Comparison of ENCODE assay signal across 3 cellular contexts in genomic region chr6:149379977-149380376, GRCh38.
TF ChIP-seq lines count a peak whose summit lies in the region.

No MANE protein-coding gene starts in this region.

TF ChIP-seq in GM23338, 12 proteins besides CTCF, POLR2A, EP300 and RAD21:
- peak; percentile 61 for TF ChIP-seq EZH2phosphoT487 (IDR thresholded peaks at IDR 0.05; ENCODE audit: unreplicated experiment)
- no peak for TF ChIP-seq ZNF114 (CRISPR knock-in tag; IDR thresholded peaks at IDR 0.05)
TF ChIP-seq in GM23338: peak in this region for 1.

TF ChIP-seq in WTC11, 78 proteins besides CTCF, POLR2A, EP300 and RAD21:
- TF ChIP-seq ZNF121 (CRISPR knock-in tag; IDR thresholded peaks at IDR 0.05) (peak; percentile 61), ATF1 (CRISPR knock-in tag; IDR thresholded peaks at IDR 0.05) (no peak)

TF ChIP-seq in K562, 482 proteins besides CTCF, POLR2A, EP300 and RAD21:
- TF ChIP-seq CREB1 (IDR thresholded peaks at IDR 0.05): no peak
- no peak for TF ChIP-seq CREB1 (CRISPR knock-in tag; IDR thresholded peaks at IDR 0.05)
- TF ChIP-seq ZNF121 (CRISPR knock-in tag; conservative IDR thresholded peaks at IDR 0.05): peak; percentile 71
- no peak for TF ChIP-seq PKNOX1 (IDR thresholded peaks at IDR 0.05)
- TF ChIP-seq, protein P1, sequence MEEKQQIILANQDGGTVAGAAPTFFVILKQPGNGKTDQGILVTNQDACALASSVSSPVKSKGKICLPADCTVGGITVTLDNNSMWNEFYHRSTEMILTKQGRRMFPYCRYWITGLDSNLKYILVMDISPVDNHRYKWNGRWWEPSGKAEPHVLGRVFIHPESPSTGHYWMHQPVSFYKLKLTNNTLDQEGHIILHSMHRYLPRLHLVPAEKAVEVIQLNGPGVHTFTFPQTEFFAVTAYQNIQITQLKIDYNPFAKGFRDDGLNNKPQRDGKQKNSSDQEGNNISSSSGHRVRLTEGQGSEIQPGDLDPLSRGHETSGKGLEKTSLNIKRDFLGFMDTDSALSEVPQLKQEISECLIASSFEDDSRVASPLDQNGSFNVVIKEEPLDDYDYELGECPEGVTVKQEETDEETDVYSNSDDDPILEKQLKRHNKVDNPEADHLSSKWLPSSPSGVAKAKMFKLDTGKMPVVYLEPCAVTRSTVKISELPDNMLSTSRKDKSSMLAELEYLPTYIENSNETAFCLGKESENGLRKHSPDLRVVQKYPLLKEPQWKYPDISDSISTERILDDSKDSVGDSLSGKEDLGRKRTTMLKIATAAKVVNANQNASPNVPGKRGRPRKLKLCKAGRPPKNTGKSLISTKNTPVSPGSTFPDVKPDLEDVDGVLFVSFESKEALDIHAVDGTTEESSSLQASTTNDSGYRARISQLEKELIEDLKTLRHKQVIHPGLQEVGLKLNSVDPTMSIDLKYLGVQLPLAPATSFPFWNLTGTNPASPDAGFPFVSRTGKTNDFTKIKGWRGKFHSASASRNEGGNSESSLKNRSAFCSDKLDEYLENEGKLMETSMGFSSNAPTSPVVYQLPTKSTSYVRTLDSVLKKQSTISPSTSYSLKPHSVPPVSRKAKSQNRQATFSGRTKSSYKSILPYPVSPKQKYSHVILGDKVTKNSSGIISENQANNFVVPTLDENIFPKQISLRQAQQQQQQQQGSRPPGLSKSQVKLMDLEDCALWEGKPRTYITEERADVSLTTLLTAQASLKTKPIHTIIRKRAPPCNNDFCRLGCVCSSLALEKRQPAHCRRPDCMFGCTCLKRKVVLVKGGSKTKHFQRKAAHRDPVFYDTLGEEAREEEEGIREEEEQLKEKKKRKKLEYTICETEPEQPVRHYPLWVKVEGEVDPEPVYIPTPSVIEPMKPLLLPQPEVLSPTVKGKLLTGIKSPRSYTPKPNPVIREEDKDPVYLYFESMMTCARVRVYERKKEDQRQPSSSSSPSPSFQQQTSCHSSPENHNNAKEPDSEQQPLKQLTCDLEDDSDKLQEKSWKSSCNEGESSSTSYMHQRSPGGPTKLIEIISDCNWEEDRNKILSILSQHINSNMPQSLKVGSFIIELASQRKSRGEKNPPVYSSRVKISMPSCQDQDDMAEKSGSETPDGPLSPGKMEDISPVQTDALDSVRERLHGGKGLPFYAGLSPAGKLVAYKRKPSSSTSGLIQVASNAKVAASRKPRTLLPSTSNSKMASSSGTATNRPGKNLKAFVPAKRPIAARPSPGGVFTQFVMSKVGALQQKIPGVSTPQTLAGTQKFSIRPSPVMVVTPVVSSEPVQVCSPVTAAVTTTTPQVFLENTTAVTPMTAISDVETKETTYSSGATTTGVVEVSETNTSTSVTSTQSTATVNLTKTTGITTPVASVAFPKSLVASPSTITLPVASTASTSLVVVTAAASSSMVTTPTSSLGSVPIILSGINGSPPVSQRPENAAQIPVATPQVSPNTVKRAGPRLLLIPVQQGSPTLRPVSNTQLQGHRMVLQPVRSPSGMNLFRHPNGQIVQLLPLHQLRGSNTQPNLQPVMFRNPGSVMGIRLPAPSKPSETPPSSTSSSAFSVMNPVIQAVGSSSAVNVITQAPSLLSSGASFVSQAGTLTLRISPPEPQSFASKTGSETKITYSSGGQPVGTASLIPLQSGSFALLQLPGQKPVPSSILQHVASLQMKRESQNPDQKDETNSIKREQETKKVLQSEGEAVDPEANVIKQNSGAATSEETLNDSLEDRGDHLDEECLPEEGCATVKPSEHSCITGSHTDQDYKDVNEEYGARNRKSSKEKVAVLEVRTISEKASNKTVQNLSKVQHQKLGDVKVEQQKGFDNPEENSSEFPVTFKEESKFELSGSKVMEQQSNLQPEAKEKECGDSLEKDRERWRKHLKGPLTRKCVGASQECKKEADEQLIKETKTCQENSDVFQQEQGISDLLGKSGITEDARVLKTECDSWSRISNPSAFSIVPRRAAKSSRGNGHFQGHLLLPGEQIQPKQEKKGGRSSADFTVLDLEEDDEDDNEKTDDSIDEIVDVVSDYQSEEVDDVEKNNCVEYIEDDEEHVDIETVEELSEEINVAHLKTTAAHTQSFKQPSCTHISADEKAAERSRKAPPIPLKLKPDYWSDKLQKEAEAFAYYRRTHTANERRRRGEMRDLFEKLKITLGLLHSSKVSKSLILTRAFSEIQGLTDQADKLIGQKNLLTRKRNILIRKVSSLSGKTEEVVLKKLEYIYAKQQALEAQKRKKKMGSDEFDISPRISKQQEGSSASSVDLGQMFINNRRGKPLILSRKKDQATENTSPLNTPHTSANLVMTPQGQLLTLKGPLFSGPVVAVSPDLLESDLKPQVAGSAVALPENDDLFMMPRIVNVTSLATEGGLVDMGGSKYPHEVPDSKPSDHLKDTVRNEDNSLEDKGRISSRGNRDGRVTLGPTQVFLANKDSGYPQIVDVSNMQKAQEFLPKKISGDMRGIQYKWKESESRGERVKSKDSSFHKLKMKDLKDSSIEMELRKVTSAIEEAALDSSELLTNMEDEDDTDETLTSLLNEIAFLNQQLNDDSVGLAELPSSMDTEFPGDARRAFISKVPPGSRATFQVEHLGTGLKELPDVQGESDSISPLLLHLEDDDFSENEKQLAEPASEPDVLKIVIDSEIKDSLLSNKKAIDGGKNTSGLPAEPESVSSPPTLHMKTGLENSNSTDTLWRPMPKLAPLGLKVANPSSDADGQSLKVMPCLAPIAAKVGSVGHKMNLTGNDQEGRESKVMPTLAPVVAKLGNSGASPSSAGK (IDR thresholded peaks at IDR 0.05): no peak
- TF ChIP-seq NR1H2 (CRISPR knock-in tag; IDR thresholded peaks at IDR 0.05): no peak
- TF ChIP-seq SIN3A (IDR thresholded peaks at IDR 0.05; ENCODE audit: borderline replicate concordance in 2 of 2, control insufficient read depth in 1 of 2, low read depth in 2 of 2, low read length in 2 of 2): no peak
- TF ChIP-seq ID3 (CRISPR knock-in tag; IDR thresholded peaks at IDR 0.05): no peak
- TF ChIP-seq ID3 (tag; IDR thresholded peaks at IDR 0.05): no peak
- TF ChIP-seq ZNF354B (CRISPR knock-in tag; IDR thresholded peaks at IDR 0.05): no peak
- no peak for TF ChIP-seq FIP1L1 (IDR thresholded peaks at IDR 0.05; ENCODE audit: low read depth, low read length, poor library complexity, severe bottlenecking)
